Comparison of ENCODE assay signal across 25 cellular contexts in the genomic region with DNA sequence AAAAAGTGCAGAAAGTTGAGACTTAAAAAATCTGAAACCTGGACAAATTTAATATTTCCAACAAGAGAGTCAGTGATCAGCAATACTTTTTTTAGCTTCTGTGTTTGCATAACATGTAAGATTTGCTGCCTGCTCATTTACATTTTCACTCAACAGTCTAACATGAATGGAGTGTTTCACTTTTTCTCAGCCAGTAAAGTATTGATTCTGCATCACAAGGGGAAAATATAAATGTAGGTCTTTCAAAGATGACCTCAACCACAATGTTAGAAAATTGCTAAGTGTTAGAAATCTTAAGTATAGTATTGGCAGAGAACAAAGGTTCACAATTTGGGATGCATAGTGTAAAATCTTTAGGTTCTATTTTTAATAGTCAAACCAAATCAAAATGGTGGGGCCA.
DNase-seq lines count a peak whose midpoint lies in the region; ATAC-seq and FAIRE-seq lines count a peak whose summit lies in the region.
"Had no signal": no experiment of that assay in that cellular context is flagged by ENCODE, and none has a peak within 500 bp of the region (broad histone marks: within the 10 kb centered on the region; RNA-seq: fewer than 3 reads in every experiment).

No MANE protein-coding gene starts in this region.

- peak overlapping the region; percentile 64 for H2AFZ ChIP-seq in neuron (ENCODE audit: low read depth, low read length)

- H3K4me3 ChIP-seq in neuron (ENCODE audit: low read length): no peak overlapping the region
- H3K4me3 ChIP-seq: heart left ventricle, right lobe of liver, tibial artery, vagina had no signal

- H3K9me3 ChIP-seq in neuron (ENCODE audit: low read length): no peaks in the 10 kb centered on the region
- H3K9me3 ChIP-seq: heart left ventricle, right lobe of liver, SK-N-SH, tibial artery, vagina had no signal

- H3K36me3 ChIP-seq in neuron (ENCODE audit: insufficient read depth, low read length): no peaks in the 10 kb centered on the region
- H3K36me3 ChIP-seq: heart left ventricle, right lobe of liver, tibial artery, vagina had no signal

- ATAC-seq in GM18858 (IDR thresholded peaks at IDR 0.05; ENCODE audit: unreplicated experiment): peak; percentile 25
- peak; percentile 35 for ATAC-seq in GM19463 (IDR thresholded peaks at IDR 0.05; ENCODE audit: unreplicated experiment)
- peak; percentile 33 for ATAC-seq in HG03432 (IDR thresholded peaks at IDR 0.05; ENCODE audit: unreplicated experiment)
- ATAC-seq: activated CD8-positive, alpha-beta T cell treated with anti-CD3 and anti-CD28 coated beads for 36 hours; heart left ventricle; left ventricle myocardium superior; PC-3 had no signal

- no peak for DNase-seq in D341Med (ENCODE audit: low spot score)
- no peak for DNase-seq in SW 1271 (lab: John Stamatoyannopoulos, UW)
- DNase-seq in HTR-8/SVneo (ENCODE audit: insufficient read length, low spot score): no peak
- DNase-seq: activated CD4-positive, CD25-positive, alpha-beta regulatory T cell treated with anti-CD3 and anti-CD28 coated beads, Interleukin-2, amount 50 U/mL, for 72 hours; activated CD8-positive, alpha-beta memory T cell treated with anti-CD3 and anti-CD28 coated beads, Interleukin-2, amount 50 U/mL, for 48 hours; activated CD8-positive, alpha-beta T cell treated with anti-CD3 and anti-CD28 coated beads for 36 hours; amygdala; CD8-positive, alpha-beta memory T cell; GOT3; heart left ventricle; left ventricle myocardium superior; mesendoderm; NCI-H1092 treated with DMSO at 0.1 percent for 48 hours; NCI-H1930; NK-92 treated with Interleukin-12 subunit alpha and Interleukin-12 subunit beta, amount 100 ng/mL, for 24 hours; PC-3; right lobe of liver; SK-N-SH; tibial artery had no signal

- H3K27me3 ChIP-seq in neuron (ENCODE audit: insufficient read depth, low read length): no peaks in the 10 kb centered on the region
- H3K27me3 ChIP-seq: heart left ventricle, right lobe of liver, tibial artery, vagina had no signal

- peaks cover 15% of the 10 kb centered on the region for H3K4me1 ChIP-seq in neuron (ENCODE audit: insufficient read depth, low read length)
- H3K4me1 ChIP-seq: right lobe of liver, vagina had no signal

- no peak for FAIRE-seq in HTR-8/SVneo (lab: Jason Lieb, UNC)
- FAIRE-seq: keratinocyte had no signal
